Comparison of ENCODE assay signal across 24 cellular contexts in genomic region chr2:85151026-85151425, GRCh38. TPM values are rescaled to one million over a fixed set of nuclear protein-coding genes. Genes with fewer than 3 reads are reported as not detected.
"Had no signal": no experiment of that assay in that cellular context is flagged by ENCODE, and none has a peak within 500 bp of the region (broad histone marks: within the 10 kb centered on the region; RNA-seq: fewer than 3 reads in every experiment).

No MANE protein-coding gene starts in this region.

- H3K4me3 Mint-ChIP-seq: activated CD4-positive, alpha-beta T cell treated with anti-CD3 and anti-CD28 coated beads, Interleukin-2, amount 10 ng/mL, durations not matched to agents 7 days and 5 days; activated naive CD4-positive, alpha-beta T cell treated with anti-CD3 and anti-CD28 coated beads, Interleukin-2, amount 50 U/mL, for 24 hours; mesothelial cell of epicardium; naive thymus-derived CD8-positive, alpha-beta T cell; stimulated activated naive CD8-positive, alpha-beta T cell treated with anti-CD3 and anti-CD28 coated beads, Interleukin-15, Interleukin-2, amounts not matched to agents 100 ng/mL and 50 ng/mL, for 24 hours had no signal

- H3K4me1 ChIP-seq: parathyroid adenoma had no signal

- H3K36me3 ChIP-seq: ascending aorta, gastrocnemius medialis, tibial artery, WERI-Rb-1 had no signal

- H3K9me3 Mint-ChIP-seq: activated CD4-positive, alpha-beta T cell treated with anti-CD3 and anti-CD28 coated beads, Interleukin-2, amount 10 ng/mL, durations not matched to agents 7 days and 5 days; activated naive CD4-positive, alpha-beta T cell treated with anti-CD3 and anti-CD28 coated beads, Interleukin-2, amount 50 U/mL, for 24 hours; mesothelial cell of epicardium; naive thymus-derived CD8-positive, alpha-beta T cell; stimulated activated naive CD8-positive, alpha-beta T cell treated with anti-CD3 and anti-CD28 coated beads, Interleukin-15, Interleukin-2, amounts not matched to agents 100 ng/mL and 50 ng/mL, for 24 hours had no signal

- FAIRE-seq: TTC549 had no signal

- H3K36me3 Mint-ChIP-seq: activated naive CD4-positive, alpha-beta T cell treated with anti-CD3 and anti-CD28 coated beads, Interleukin-2, amount 50 U/mL, for 24 hours; mesothelial cell of epicardium; naive thymus-derived CD8-positive, alpha-beta T cell had no signal

- H3K27ac ChIP-seq: ascending aorta, gastrocnemius medialis, parathyroid adenoma, tibial artery, WERI-Rb-1 had no signal

- H3K9me3 ChIP-seq: ascending aorta, gastrocnemius medialis, tibial artery had no signal

- ATAC-seq: esophagus mucosa; gastrocnemius medialis; left ventricle myocardium superior; naive thymus-derived CD8-positive, alpha-beta T cell had no signal

- DNase-seq: activated CD4-positive, alpha-beta T cell treated with anti-CD3 and anti-CD28 coated beads, Interleukin-2, amount 10 ng/mL, durations not matched to agents 7 days and 5 days; activated CD4-positive, CD25-positive, alpha-beta regulatory T cell treated with anti-CD3 and anti-CD28 coated beads, Interleukin-2, amount 50 U/mL, for 72 hours; activated gamma-delta T cell treated with Interleukin-2 at 50 U/mL for 16 hours; activated T-cell treated with anti-CD3 and anti-CD28 coated beads, Interleukin-2, amount 50 U/mL, for 1 hour; central memory CD4-positive, alpha-beta T cell; effector memory CD4-positive, alpha-beta T cell; gastrocnemius medialis; hippocampal formation; left ventricle myocardium superior; mammary epithelial cell; naive thymus-derived CD8-positive, alpha-beta T cell; right cardiac atrium; stimulated activated CD4-positive, alpha-beta T cell treated with anti-CD3 and anti-CD28 coated beads, Interleukin-1b, Interleukin-23, amount 100 ng/mL, for 48 hours; substantia nigra; tibial artery; WERI-Rb-1 had no signal

- H3K4me3 ChIP-seq: ascending aorta, gastrocnemius medialis, tibial artery had no signal

- H3K27me3 Mint-ChIP-seq: activated naive CD4-positive, alpha-beta T cell treated with anti-CD3 and anti-CD28 coated beads, Interleukin-2, amount 50 U/mL, for 24 hours had no signal

- H3K4me1 Mint-ChIP-seq: activated CD4-positive, alpha-beta T cell treated with anti-CD3 and anti-CD28 coated beads, Interleukin-2, amount 10 ng/mL, durations not matched to agents 7 days and 5 days; activated naive CD4-positive, alpha-beta T cell treated with anti-CD3 and anti-CD28 coated beads, Interleukin-2, amount 50 U/mL, for 24 hours; naive thymus-derived CD8-positive, alpha-beta T cell had no signal

- H3K27me3 ChIP-seq: ascending aorta, gastrocnemius medialis, tibial artery had no signal

- H2AFZ ChIP-seq: parathyroid adenoma had no signal

- H3K9ac ChIP-seq: parathyroid adenoma had no signal

- H3K27ac Mint-ChIP-seq: activated CD4-positive, alpha-beta T cell treated with anti-CD3 and anti-CD28 coated beads, Interleukin-2, amount 10 ng/mL, durations not matched to agents 7 days and 5 days; activated naive CD4-positive, alpha-beta T cell treated with anti-CD3 and anti-CD28 coated beads, Interleukin-2, amount 50 U/mL, for 24 hours; mesothelial cell of epicardium; naive thymus-derived CD8-positive, alpha-beta T cell; stimulated activated naive CD8-positive, alpha-beta T cell treated with anti-CD3 and anti-CD28 coated beads, Interleukin-15, Interleukin-2, amounts not matched to agents 100 ng/mL and 50 ng/mL, for 24 hours had no signal

RNA-seq across cellular contexts. Expression of gene TCF7L1, which starts 17.8 kb away (rescaled TPM):
- total RNA-seq: activated CD4-positive, alpha-beta T cell treated with anti-CD3 and anti-CD28 coated beads, Interleukin-2, amount 10 ng/mL, durations not matched to agents 7 days and 5 days; naive thymus-derived CD8-positive, alpha-beta T cell; T-helper 2 cell treated with Interferon-gamma antibody and Interleukin-4, amounts not matched to agents 100 ng/mL and 5 ng/mL, for 36 hours had no signal
